20 cellular contexts compared by ENCODE assay signal in the genomic region with DNA sequence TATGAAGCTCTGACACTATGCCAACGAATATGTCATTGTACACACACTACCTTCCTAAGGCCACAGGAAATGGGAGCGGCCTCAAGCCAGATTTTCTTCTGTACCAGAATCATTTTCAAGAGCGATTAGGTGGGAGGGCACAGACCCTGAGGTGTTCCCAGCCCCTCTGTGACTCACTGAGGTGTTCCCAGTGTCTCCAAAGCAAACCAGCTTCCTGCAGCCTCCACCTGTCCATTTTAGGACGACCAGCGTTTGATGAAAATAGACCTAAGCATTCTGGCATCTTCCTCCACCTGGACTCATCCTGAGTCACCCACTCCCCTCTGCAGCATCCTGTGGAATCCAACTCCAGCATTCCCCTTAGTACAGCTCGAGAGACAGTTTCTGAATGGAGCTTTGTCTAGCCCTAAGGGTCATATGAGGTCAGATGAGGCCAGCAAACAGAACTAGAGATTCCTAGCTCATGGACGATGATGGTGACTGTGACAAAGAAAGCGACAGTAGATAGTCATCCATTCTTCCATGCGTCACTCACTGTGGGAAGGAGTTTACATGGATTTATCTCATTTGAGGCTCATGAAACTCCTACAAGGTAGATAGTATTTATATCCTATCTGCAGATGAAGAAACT.
DNase-seq lines count a peak whose midpoint lies in the region; ATAC-seq and TF ChIP-seq lines count a peak whose summit lies in the region.
"Had no signal": no experiment of that assay in that cellular context is flagged by ENCODE, and none has a peak within 500 bp of the region (broad histone marks: within the 10 kb centered on the region; RNA-seq: fewer than 3 reads in every experiment).

No MANE protein-coding gene starts in this region.

- BruUV-seq in PC-3 (replicated peaks; lab: Mats Ljungman, UMichigan), result no TSS peak

- POLR2A ChIA-PET in PC-3 (lab: Charles Lee; ENCODE audit: unreplicated experiment), result no interaction called here

- H3K4me2 ChIP-seq in PC-3 (ENCODE audit: low read length), result no peak overlapping the region
- H3K4me2 ChIP-seq: PC-9 had no signal

- no peaks in the 10 kb centered on the region for H3K27me3 ChIP-seq in PC-3 (ENCODE audit: low read length)
- H3K27me3 ChIP-seq: BE2C had no signal

- no peak overlapping the region for H3K27ac ChIP-seq in PC-3 (ENCODE audit: low read length)
- H3K27ac ChIP-seq: PC-9, RWPE1 had no signal

- no peaks in the 10 kb centered on the region for H3K4me1 Mint-ChIP-seq in activated CD4-positive, alpha-beta T cell treated with anti-CD3 and anti-CD28 coated beads, Interleukin-2, amount 10 ng/mL, durations not matched to agents 24 days and 14 days
- no peaks in the 10 kb centered on the region for H3K4me1 Mint-ChIP-seq in activated T-helper 2 cell treated with anti-CD3 and anti-CD28 coated beads, Interferon-gamma antibody, Interleukin-2, Interleukin-4, amounts not matched to agents 10 μg/mL and 5 μg/mL and 100 μg/mL, durations not matched to agents 14 hours and 24 hours and 36 hours (ENCODE audit: low read depth)
- H3K4me1 Mint-ChIP-seq: CD4-positive, CD25-positive, alpha-beta regulatory T cell had no signal

- H3K36me3 ChIP-seq in PC-3 (ENCODE audit: low read depth, low read length), result no peaks in the 10 kb centered on the region
- H3K36me3 ChIP-seq: BE2C, HAP-1 had no signal

- H3F3A ChIP-seq in PC-3 (ENCODE audit: low read length, unreplicated experiment), result no peaks in the 10 kb centered on the region

- no peaks in the 10 kb centered on the region for H3K4me1 ChIP-seq in PC-3 (ENCODE audit: insufficient read depth, low read length)
- H3K4me1 ChIP-seq: BE2C, HAP-1 had no signal

- no peaks in the 10 kb centered on the region for H3K36me3 Mint-ChIP-seq in activated CD4-positive, alpha-beta T cell treated with anti-CD3 and anti-CD28 coated beads, Interleukin-2, amount 10 ng/mL, durations not matched to agents 24 days and 14 days (ENCODE audit: low read depth)
- no peaks in the 10 kb centered on the region for H3K36me3 Mint-ChIP-seq in activated T-helper 2 cell treated with anti-CD3 and anti-CD28 coated beads, Interferon-gamma antibody, Interleukin-2, Interleukin-4, amounts not matched to agents 10 μg/mL and 5 μg/mL and 100 μg/mL, durations not matched to agents 14 hours and 24 hours and 36 hours (ENCODE audit: low read depth)
- H3K36me3 Mint-ChIP-seq: CD4-positive, CD25-positive, alpha-beta regulatory T cell had no signal

- peak; percentile 30 for DNase-seq in activated CD4-positive, alpha-beta T cell treated with anti-CD3 and anti-CD28 coated beads, Interleukin-2, amount 10 ng/mL, durations not matched to agents 24 days and 14 days
- DNase-seq in activated CD4-positive, alpha-beta T cell treated with anti-CD3 and anti-CD28 coated beads for 4 hours, result no peak
- DNase-seq in PC-3 (peak; percentile 7), globus pallidus (ENCODE audit: low spot score) (peak; percentile 59), putamen (ENCODE audit: low spot score) (peak; percentile 8), NCI-H524 (lab: John Stamatoyannopoulos, UW) (no peak), NCI-H2171 (lab: John Stamatoyannopoulos, UW) (no peak)
- DNase-seq in activated T-helper 2 cell treated with anti-CD3 and anti-CD28 coated beads, Interferon-gamma antibody, Interleukin-2, Interleukin-4, amounts not matched to agents 10 μg/mL and 5 μg/mL and 100 μg/mL, durations not matched to agents 14 hours and 24 hours and 36 hours (ENCODE audit: low spot score), result no peak
- DNase-seq: BE2C; CD4-positive, CD25-positive, alpha-beta regulatory T cell; COR-L47; DMS 273 treated with DMSO at 0.1 percent for 48 hours; DND-41; NCI-H1417 treated with DMSO at 0.1 percent for 48 hours; NCI-H187 treated with DMSO at 0.1 percent for 48 hours; NCI-H69; PC-9 had no signal

- intact Hi-C loops in activated CD4-positive, alpha-beta T cell treated with anti-CD3 and anti-CD28 coated beads, Interleukin-2, amount 10 ng/mL, durations not matched to agents 24 days and 14 days (cut with micrococcal nuclease), result no loop called here
- intact Hi-C loops in PC-3 (cut with micrococcal nuclease), result no loop called here
- intact Hi-C loops in activated T-helper 2 cell treated with anti-CD3 and anti-CD28 coated beads, Interferon-gamma antibody, Interleukin-2, Interleukin-4, amounts not matched to agents 10 μg/mL and 5 μg/mL and 100 μg/mL, durations not matched to agents 14 hours and 24 hours and 36 hours (cut with micrococcal nuclease), result no loop called here

- no peak for TF ChIP-seq CTCF in PC-3 (conservative IDR thresholded peaks at IDR 0.05; ENCODE audit: low read depth, low read length)

- CTCF ChIA-PET in PC-3 (lab: Charles Lee), result no interaction called here

- no peak overlapping the region for H3K4me3 ChIP-seq in PC-3 (ENCODE audit: low read length)
- H3K4me3 ChIP-seq: HAP-1, K562, PC-9 had no signal

- H3K9me3 Mint-ChIP-seq in activated CD4-positive, alpha-beta T cell treated with anti-CD3 and anti-CD28 coated beads, Interleukin-2, amount 10 ng/mL, durations not matched to agents 24 days and 14 days, result no peaks in the 10 kb centered on the region
- H3K9me3 Mint-ChIP-seq in activated T-helper 2 cell treated with anti-CD3 and anti-CD28 coated beads, Interferon-gamma antibody, Interleukin-2, Interleukin-4, amounts not matched to agents 10 μg/mL and 5 μg/mL and 100 μg/mL, durations not matched to agents 14 hours and 24 hours and 36 hours, result peaks cover 5% of the 10 kb centered on the region

- no peaks in the 10 kb centered on the region for H4K20me1 ChIP-seq in PC-3 (ENCODE audit: low read length)

- ATAC-seq in PC-3, result no peak

- H2AFZ ChIP-seq in PC-3 (ENCODE audit: low read length), result no peak overlapping the region
- H2AFZ ChIP-seq: PC-9 had no signal

- no peaks in the 10 kb centered on the region for H3K79me2 ChIP-seq in PC-3 (ENCODE audit: low read length)

- H3K9ac ChIP-seq in PC-3 (ENCODE audit: low read length), result no peak overlapping the region

- no peaks in the 10 kb centered on the region for H3K9me2 ChIP-seq in PC-3 (replicated peaks; ENCODE audit: low read length)

- H3K4me3 Mint-ChIP-seq in activated CD4-positive, alpha-beta T cell treated with anti-CD3 and anti-CD28 coated beads, Interleukin-2, amount 10 ng/mL, durations not matched to agents 24 days and 14 days, result no peak overlapping the region
- no peak overlapping the region for H3K4me3 Mint-ChIP-seq in activated T-helper 2 cell treated with anti-CD3 and anti-CD28 coated beads, Interferon-gamma antibody, Interleukin-2, Interleukin-4, amounts not matched to agents 10 μg/mL and 5 μg/mL and 100 μg/mL, durations not matched to agents 14 hours and 24 hours and 36 hours (ENCODE audit: low read depth)
- H3K4me3 Mint-ChIP-seq: CD4-positive, CD25-positive, alpha-beta regulatory T cell had no signal

- no peaks in the 10 kb centered on the region for H3K27me3 Mint-ChIP-seq in activated CD4-positive, alpha-beta T cell treated with anti-CD3 and anti-CD28 coated beads, Interleukin-2, amount 10 ng/mL, durations not matched to agents 24 days and 14 days
- H3K27me3 Mint-ChIP-seq in activated T-helper 2 cell treated with anti-CD3 and anti-CD28 coated beads, Interferon-gamma antibody, Interleukin-2, Interleukin-4, amounts not matched to agents 10 μg/mL and 5 μg/mL and 100 μg/mL, durations not matched to agents 14 hours and 24 hours and 36 hours (ENCODE audit: low read depth), result no peaks in the 10 kb centered on the region
- H3K27me3 Mint-ChIP-seq: CD4-positive, CD25-positive, alpha-beta regulatory T cell had no signal

- no peak overlapping the region for H3K27ac Mint-ChIP-seq in activated CD4-positive, alpha-beta T cell treated with anti-CD3 and anti-CD28 coated beads, Interleukin-2, amount 10 ng/mL, durations not matched to agents 24 days and 14 days
- no peak overlapping the region for H3K27ac Mint-ChIP-seq in activated T-helper 2 cell treated with anti-CD3 and anti-CD28 coated beads, Interferon-gamma antibody, Interleukin-2, Interleukin-4, amounts not matched to agents 10 μg/mL and 5 μg/mL and 100 μg/mL, durations not matched to agents 14 hours and 24 hours and 36 hours
- H3K27ac Mint-ChIP-seq: CD4-positive, CD25-positive, alpha-beta regulatory T cell had no signal

- peaks cover 8% of the 10 kb centered on the region for H3K9me3 ChIP-seq in PC-3 (ENCODE audit: low read length)
- H3K9me3 ChIP-seq: BE2C, HAP-1 had no signal

Comparison
In these comparisons a context has a peak if more than half of its experiments do, and no peak if none do; other contexts are left out.
1. DNase-seq: peak in activated CD4-positive, alpha-beta T cell treated with anti-CD3 and anti-CD28 coated beads, Interleukin-2, amount 10 ng/mL, durations not matched to agents 24 days and 14 days (single experiment), PC-3 (single experiment), globus pallidus (single experiment) and putamen (single experiment); none in activated CD4-positive, alpha-beta T cell treated with anti-CD3 and anti-CD28 coated beads for 4 hours (0 of 2), NCI-H524 (0 of 2), NCI-H2171 (single experiment) and activated T-helper 2 cell treated with anti-CD3 and anti-CD28 coated beads, Interferon-gamma antibody, Interleukin-2, Interleukin-4, amounts not matched to agents 10 μg/mL and 5 μg/mL and 100 μg/mL, durations not matched to agents 14 hours and 24 hours and 36 hours (single experiment).